Comparison of ENCODE assay signal across 8 cellular contexts in genomic region chr12:94405378-94406116, GRCh38. TPM values are rescaled to one million over a fixed set of nuclear protein-coding genes. Genes with fewer than 3 reads are reported as not detected.
A peak's percentile ranks its signal among the peaks of the same experiment; 100 is the strongest.
DNase-seq lines count a peak whose midpoint lies in the region; ATAC-seq and TF ChIP-seq lines count a peak whose summit lies in the region.

No MANE protein-coding gene starts in this region.

- H3K27ac ChIP-seq in left lung, result peak overlapping the region in 1 of 2 donors; percentile 50
- peak overlapping the region in 1 of 2 donors; percentile 60 for H3K27ac ChIP-seq in testis
- no peak overlapping the region for H3K27ac ChIP-seq in A673 (ENCODE audit: low read depth, low read length, poor library complexity, severe bottlenecking)

- CTCF ChIA-PET in A673 (lab: Charles Lee), result no interaction called here

- H3K27ac Mint-ChIP-seq in CD14-positive monocyte, result peak overlapping the region in 1 of 7 donors; percentile 41

- H3K36me3 Mint-ChIP-seq in CD14-positive monocyte, result peaks cover 20 to 23% of the 10 kb centered on the region in 2 donors

- H3K27me3 ChIP-seq in left lung, result no peaks in the 10 kb centered on the region
- no peaks in the 10 kb centered on the region for H3K27me3 ChIP-seq in testis
- H3K27me3 ChIP-seq in A673 (replicated peaks; ENCODE audit: insufficient read depth, low read depth, low read length, poor library complexity), result no peaks in the 10 kb centered on the region

- no peak overlapping the region for H3K4me3 Mint-ChIP-seq in CD14-positive monocyte

- TF ChIP-seq CTCF in GM10266 (IDR thresholded peaks at IDR 0.05; ENCODE audit: control insufficient read depth, insufficient read depth, low read depth, missing control alignments) (no peak), GM20000 (IDR thresholded peaks at IDR 0.05; ENCODE audit: extremely low read depth, missing control alignments) (no peak), left lung (IDR thresholded peaks at IDR 0.05) (no peak), testis (IDR thresholded peaks at IDR 0.05) (no peak), A673 (conservative IDR thresholded peaks at IDR 0.05; ENCODE audit: low read depth, low read length) (no peak), CD14-positive monocyte (IDR thresholded peaks at IDR 0.05) (no peak)

- 55 to 59% methylated on average over 3 of the region's 3 CpGs for WGBS in testis, 2 donors

- H3K27me3 Mint-ChIP-seq in CD14-positive monocyte (ENCODE audit: low read depth in 3 of 3), result peaks cover 0 to 3% (median 2%) of the 10 kb centered on the region in 3 donors

- ATAC-seq in HG03457 (IDR thresholded peaks at IDR 0.05; ENCODE audit: unreplicated experiment), result peak; percentile 80
- peak; percentile 33 for ATAC-seq in left lung

- H3K36me3 ChIP-seq in left lung (peaks cover 0 to 10% of the 10 kb centered on the region in 2 donors), testis (ENCODE audit: low read depth, missing control alignments) (no peaks in the 10 kb centered on the region), A673 (ENCODE audit: insufficient read depth, low read length, poor library complexity, severe bottlenecking) (no peaks in the 10 kb centered on the region)

- H3K9me3 ChIP-seq in left lung (no peaks in the 10 kb centered on the region), testis (no peaks in the 10 kb centered on the region), A673 (ENCODE audit: low read depth, low read length, poor library complexity, severe bottlenecking) (no peaks in the 10 kb centered on the region)

- no peak for TF ChIP-seq POLR2A in testis (IDR thresholded peaks at IDR 0.05)

- intact Hi-C loops in left lung (cut with DNase I), result no loop called here
- intact Hi-C loops in testis (cut with DNase I; ENCODE audit: low total_unique reads), result no loop called here
- intact Hi-C loops in A673 (cut with micrococcal nuclease; ENCODE audit: unreplicated experiment), result no loop called here
- intact Hi-C loops in CD14-positive monocyte (cut with micrococcal nuclease), result no loop called here

- POLR2A ChIA-PET in A673 (lab: Charles Lee; ENCODE audit: low non-redundant PET), result no interaction called here

- peaks cover 0 to 8% (median 5%) of the 10 kb centered on the region in 7 donors for H3K9me3 Mint-ChIP-seq in CD14-positive monocyte

- DNase-seq in GM10266 (ENCODE audit: extremely low spot score) (peak; percentile 5), GM20000 (ENCODE audit: low spot score) (peak; percentile 19), left lung (no peak), testis (no peak), NCI-H146 (lab: John Stamatoyannopoulos, UW) (no peak), A673 (ENCODE audit: low spot score) (no peak), CD14-positive monocyte (ENCODE audit: low spot score) (no peak)

- H3K4me1 Mint-ChIP-seq in CD14-positive monocyte, result peaks cover 3% of the 10 kb centered on the region

- BruUV-seq in A673 (replicated peaks; lab: Mats Ljungman, UMichigan), result no TSS peak

- no peaks in the 10 kb centered on the region for H3K4me1 ChIP-seq in left lung
- no peaks in the 10 kb centered on the region for H3K4me1 ChIP-seq in testis
- H3K4me1 ChIP-seq in A673 (ENCODE audit: insufficient read depth, low read length, poor library complexity, severe bottlenecking), result no peaks in the 10 kb centered on the region

- H3K4me3 ChIP-seq in left lung, result no peak overlapping the region
- peak overlapping the region in 1 of 2 donors; percentile 21 for H3K4me3 ChIP-seq in testis
- H3K4me3 ChIP-seq in A673 (ENCODE audit: low read depth, low read length, poor library complexity, severe bottlenecking), result no peak overlapping the region

RNA-seq across cellular contexts. Expression of gene CEP83, which starts 54.1 kb away (rescaled TPM):
- total RNA-seq in left lung (10 to 100 TPM; 11.9 to 20.7 TPM), testis (10 to 100 TPM; 48.4 to 64.1 TPM), A673 (2021) (24.6 and 29.2 TPM in 2 replicates)
- polyA plus RNA-seq in testis (ENCODE audit: insufficient read depth, low read depth, low replicate concordance) (17.9 TPM), CD14-positive monocyte (1 to 10 TPM in 1 of 2 donors, under 1 TPM in 1; 0.73 to 1.0 TPM)

Comparison
In these comparisons a context has a peak if more than half of its experiments do, and no peak if none do; other contexts are left out.
1. DNase-seq: peak in GM10266 (single experiment) and GM20000 (single experiment); none in left lung (0 of 2), testis (single experiment), NCI-H146 (single experiment), A673 (single experiment) and CD14-positive monocyte (single experiment).